Comparison of ENCODE assay signal across 26 cellular contexts in genomic region chr7:81170291-81170690, GRCh38.
"Had no signal": no experiment of that assay in that cellular context is flagged by ENCODE, and none has a peak within 500 bp of the region (broad histone marks: within the 10 kb centered on the region; RNA-seq: fewer than 3 reads in every experiment).

No MANE protein-coding gene starts in this region.

- H3K4me3 Mint-ChIP-seq: activated CD4-positive, alpha-beta T cell treated with anti-CD3 and anti-CD28 coated beads, Interleukin-2, amount 10 ng/mL, durations not matched to agents 24 days and 14 days; activated CD8-positive, alpha-beta memory T cell treated with anti-CD3 and anti-CD28 coated beads, Interleukin-2, amount 10 ng/mL, durations not matched to agents 7 days and 5 days; activated CD8-positive, alpha-beta T cell treated with anti-CD3 and anti-CD28 coated beads for 36 hours; activated T-cell treated with anti-CD3 and anti-CD28 coated beads, Interleukin-2, amount 50 U/mL, for 72 hours; brain; immature natural killer cell; natural killer cell treated with Interleukin-12 subunit alpha and Interleukin-12 subunit beta and Interleukin-15 and Interleukin-18, amount 100 ng/mL, for 72 hours; stimulated activated naive CD8-positive, alpha-beta T cell treated with anti-CD3 and anti-CD28 coated beads, Interleukin-15, Interleukin-2, amounts not matched to agents 100 ng/mL and 50 ng/mL, for 24 hours; T-helper 17 cell had no signal

- H3K36me3 Mint-ChIP-seq: activated CD8-positive, alpha-beta memory T cell treated with anti-CD3 and anti-CD28 coated beads, Interleukin-2, amount 10 ng/mL, durations not matched to agents 7 days and 5 days; activated naive CD4-positive, alpha-beta T cell treated with anti-CD3 and anti-CD28 coated beads, Interleukin-2, amount 50 U/mL, for 72 hours; brain; immature natural killer cell; natural killer cell treated with Interleukin-12 subunit alpha and Interleukin-12 subunit beta and Interleukin-15 and Interleukin-18, amount 100 ng/mL, for 72 hours had no signal

- H3K9me3 ChIP-seq: ascending aorta, heart left ventricle, mucosa of descending colon, right atrium auricular region, thoracic aorta had no signal

- DNase-seq: activated CD4-positive, alpha-beta T cell treated with anti-CD3 and anti-CD28 coated beads, Interleukin-2, amount 10 ng/mL, durations not matched to agents 24 days and 14 days; activated CD4-positive, CD25-positive, alpha-beta regulatory T cell treated with anti-CD3 and anti-CD28 coated beads, Interleukin-2, amount 50 U/mL, for 72 hours; activated CD8-positive, alpha-beta memory T cell treated with anti-CD3 and anti-CD28 coated beads, Interleukin-2, amount 10 ng/mL, durations not matched to agents 7 days and 5 days; activated CD8-positive, alpha-beta T cell treated with anti-CD3 and anti-CD28 coated beads for 36 hours; activated naive CD4-positive, alpha-beta T cell; activated T-cell treated with anti-CD3 and anti-CD28 coated beads for 4 hours; activated T-cell treated with anti-CD3 and anti-CD28 coated beads, Interleukin-2, amount 50 U/mL, for 72 hours; cerebellar nuclear complex; foreskin keratinocyte; heart left ventricle; hypothalamus; immature natural killer cell; mesendoderm; mucosa of descending colon; stimulated activated CD4-positive, alpha-beta T cell treated with anti-CD3 and anti-CD28 coated beads, Interleukin-12 subunit alpha, Interleukin-12 subunit beta, amount 100 ng/mL, for 4 hours; stimulated activated CD4-positive, alpha-beta T cell treated with anti-CD3 and anti-CD28 coated beads, Interleukin-4, amount 100 ng/mL, for 1 hour; T-helper 17 cell had no signal

- H3K36me3 ChIP-seq: ascending aorta, cardiac muscle cell, heart left ventricle, right atrium auricular region, thoracic aorta had no signal

- H3K27ac ChIP-seq: ascending aorta, cardiac muscle cell, foreskin keratinocyte, heart left ventricle, right atrium auricular region, thoracic aorta had no signal

- H3K4me1 Mint-ChIP-seq: activated CD4-positive, alpha-beta T cell treated with anti-CD3 and anti-CD28 coated beads, Interleukin-2, amount 10 ng/mL, durations not matched to agents 24 days and 14 days; activated CD8-positive, alpha-beta memory T cell treated with anti-CD3 and anti-CD28 coated beads, Interleukin-2, amount 10 ng/mL, durations not matched to agents 7 days and 5 days; immature natural killer cell; T-helper 17 cell had no signal

- H3K4me3 ChIP-seq: ascending aorta, cardiac muscle cell, heart left ventricle, mucosa of descending colon, right atrium auricular region, thoracic aorta had no signal

- H3K4me1 ChIP-seq: ascending aorta, foreskin keratinocyte had no signal

- H3K9me3 Mint-ChIP-seq: brain; natural killer cell treated with Interleukin-12 subunit alpha and Interleukin-12 subunit beta and Interleukin-15 and Interleukin-18, amount 100 ng/mL, for 72 hours; stimulated activated naive CD8-positive, alpha-beta T cell treated with anti-CD3 and anti-CD28 coated beads, Interleukin-15, Interleukin-2, amounts not matched to agents 100 ng/mL and 50 ng/mL, for 24 hours had no signal

- H3K27ac Mint-ChIP-seq: activated CD4-positive, alpha-beta T cell treated with anti-CD3 and anti-CD28 coated beads, Interleukin-2, amount 10 ng/mL, durations not matched to agents 24 days and 14 days; activated CD8-positive, alpha-beta memory T cell treated with anti-CD3 and anti-CD28 coated beads, Interleukin-2, amount 10 ng/mL, durations not matched to agents 7 days and 5 days; activated CD8-positive, alpha-beta T cell treated with anti-CD3 and anti-CD28 coated beads for 36 hours; activated naive CD4-positive, alpha-beta T cell treated with anti-CD3 and anti-CD28 coated beads, Interleukin-2, amount 50 U/mL, for 72 hours; activated T-cell treated with anti-CD3 and anti-CD28 coated beads, Interleukin-2, amount 50 U/mL, for 72 hours; brain; immature natural killer cell; natural killer cell treated with Interleukin-12 subunit alpha and Interleukin-12 subunit beta and Interleukin-15 and Interleukin-18, amount 100 ng/mL, for 72 hours; stimulated activated naive CD8-positive, alpha-beta T cell treated with anti-CD3 and anti-CD28 coated beads, Interleukin-15, Interleukin-2, amounts not matched to agents 100 ng/mL and 50 ng/mL, for 24 hours; T-helper 17 cell had no signal

- ATAC-seq: activated CD8-positive, alpha-beta memory T cell treated with anti-CD3 and anti-CD28 coated beads, Interleukin-2, amount 10 ng/mL, durations not matched to agents 7 days and 5 days; activated CD8-positive, alpha-beta T cell treated with anti-CD3 and anti-CD28 coated beads for 36 hours; activated naive CD4-positive, alpha-beta T cell treated with anti-CD3 and anti-CD28 coated beads, Interleukin-2, amount 50 U/mL, for 72 hours; activated T-cell treated with anti-CD3 and anti-CD28 coated beads, Interleukin-2, amount 50 U/mL, for 72 hours; foreskin keratinocyte; heart left ventricle; mucosa of descending colon; natural killer cell treated with Interleukin-12 subunit alpha and Interleukin-12 subunit beta and Interleukin-15 and Interleukin-18, amount 100 ng/mL, for 72 hours; T-helper 17 cell had no signal

- H3K27me3 ChIP-seq: ascending aorta, cardiac muscle cell, foreskin keratinocyte, heart left ventricle, right atrium auricular region had no signal

- H3K27me3 Mint-ChIP-seq: activated CD4-positive, alpha-beta T cell treated with anti-CD3 and anti-CD28 coated beads, Interleukin-2, amount 10 ng/mL, durations not matched to agents 24 days and 14 days; activated CD8-positive, alpha-beta memory T cell treated with anti-CD3 and anti-CD28 coated beads, Interleukin-2, amount 10 ng/mL, durations not matched to agents 7 days and 5 days; activated CD8-positive, alpha-beta T cell treated with anti-CD3 and anti-CD28 coated beads for 36 hours; brain; natural killer cell treated with Interleukin-12 subunit alpha and Interleukin-12 subunit beta and Interleukin-15 and Interleukin-18, amount 100 ng/mL, for 72 hours; stimulated activated naive CD8-positive, alpha-beta T cell treated with anti-CD3 and anti-CD28 coated beads, Interleukin-15, Interleukin-2, amounts not matched to agents 100 ng/mL and 50 ng/mL, for 24 hours; T-helper 17 cell had no signal

- FAIRE-seq: endothelial cell of umbilical vein had no signal
